In genomic region chr7:74449809-74450397, GRCh38 we compare ENCODE assay signal across 1 cellular context.
TF ChIP-seq lines count a peak whose summit lies in the region.

No MANE protein-coding gene starts in this region.

TF ChIP-seq in K562, 482 proteins besides CTCF, POLR2A, EP300 and RAD21 (continued from another document and continues in another):
- TF ChIP-seq KDM1A (IDR thresholded peaks at IDR 0.05) (0 out of 4 replicates have a peak, but pooled peaks of 1 of the 2 experiments have one; percentile 13), HDAC3 (IDR thresholded peaks at IDR 0.05; ENCODE audit: borderline replicate concordance, partially characterized antibody) (no peak), ZBTB49 (CRISPR knock-in tag; IDR thresholded peaks at IDR 0.05; ENCODE audit: borderline replicate concordance) (no peak), ZNF212 (CRISPR knock-in tag; IDR thresholded peaks at IDR 0.05) (no peak), ARHGAP35 (IDR thresholded peaks at IDR 0.05; ENCODE audit: partially characterized antibody) (no peak), GTF2F1 (IDR thresholded peaks at IDR 0.05; ENCODE audit: low read depth, low read length) (no peak), ZBTB7A (IDR thresholded peaks at IDR 0.05; ENCODE audit: borderline replicate concordance, control insufficient read depth, low read depth, low read length) (peak; percentile 41; the same call in 1 of the 2 replicates), NFE2 (IDR thresholded peaks at IDR 0.05; ENCODE audit: low read depth) (no peak), FOXK2 (conservative IDR thresholded peaks at IDR 0.05 in 1 of 2, IDR thresholded peaks at IDR 0.05 in 1 of 2; ENCODE audit: low read depth in 2 of 2) (no peak), TBP (optimal IDR thresholded peaks at IDR 0.05; ENCODE audit: low read depth, low read length) (no peak), ZFP36 (IDR thresholded peaks at IDR 0.05; ENCODE audit: low read depth, low read length, partially characterized antibody) (peak; percentile 55), CUX1 (CRISPR knock-in tag; IDR thresholded peaks at IDR 0.05) (no peak), MYNN (IDR thresholded peaks at IDR 0.05) (no peak), MYNN (CRISPR knock-in tag; IDR thresholded peaks at IDR 0.05) (no peak), HES1 (IDR thresholded peaks at IDR 0.05; ENCODE audit: low read depth) (no peak), XRCC5 (IDR thresholded peaks at IDR 0.05; ENCODE audit: low read depth, low read length) (0 out of 2 replicates have a peak, but pooled peaks have one; percentile 18), SAP30 (IDR thresholded peaks at IDR 0.05; ENCODE audit: borderline replicate concordance, insufficient read depth, low read depth, low read length, poor library complexity, severe bottlenecking) (no peak), HMG20B (CRISPR knock-in tag; IDR thresholded peaks at IDR 0.05) (no peak), SRSF7 (optimal IDR thresholded peaks at IDR 0.05; ENCODE audit: low read depth, low read length) (no peak), TAF7 (tag; IDR thresholded peaks at IDR 0.05) (no peak), NR2C2 (CRISPR knock-in tag; IDR thresholded peaks at IDR 0.05) (peak; percentile 68), NR2C2 (tag; IDR thresholded peaks at IDR 0.05) (no peak), CREM (IDR thresholded peaks at IDR 0.05; ENCODE audit: low read depth) (0 out of 2 replicates have a peak, but pooled peaks have one; percentile 20), TOE1 (IDR thresholded peaks at IDR 0.05; ENCODE audit: borderline replicate concordance) (no peak), TOE1 (CRISPR knock-in tag; IDR thresholded peaks at IDR 0.05; ENCODE audit: borderline replicate concordance, low read depth) (peak; percentile 66; the same call in 1 of the 2 replicates), ZNF134 (CRISPR knock-in tag; conservative IDR thresholded peaks at IDR 0.05) (no peak), NBN (IDR thresholded peaks at IDR 0.05; ENCODE audit: low read depth) (no peak), PRMT5 (CRISPR knock-in tag; IDR thresholded peaks at IDR 0.05) (no peak), RHOXF2B (CRISPR knock-in tag; conservative IDR thresholded peaks at IDR 0.05) (no peak), ZNF408 (CRISPR knock-in tag; IDR thresholded peaks at IDR 0.05; ENCODE audit: low read depth) (no peak), ZNF584 (CRISPR knock-in tag; IDR thresholded peaks at IDR 0.05; ENCODE audit: low read depth) (no peak), BCOR (IDR thresholded peaks at IDR 0.05) (peak; percentile 22; the same call in 1 of the 2 replicates), SP1 (CRISPR knock-in tag; IDR thresholded peaks at IDR 0.05) (0 out of 2 replicates have a peak, but pooled peaks have one; percentile 30)
- TF ChIP-seq, protein P1, sequence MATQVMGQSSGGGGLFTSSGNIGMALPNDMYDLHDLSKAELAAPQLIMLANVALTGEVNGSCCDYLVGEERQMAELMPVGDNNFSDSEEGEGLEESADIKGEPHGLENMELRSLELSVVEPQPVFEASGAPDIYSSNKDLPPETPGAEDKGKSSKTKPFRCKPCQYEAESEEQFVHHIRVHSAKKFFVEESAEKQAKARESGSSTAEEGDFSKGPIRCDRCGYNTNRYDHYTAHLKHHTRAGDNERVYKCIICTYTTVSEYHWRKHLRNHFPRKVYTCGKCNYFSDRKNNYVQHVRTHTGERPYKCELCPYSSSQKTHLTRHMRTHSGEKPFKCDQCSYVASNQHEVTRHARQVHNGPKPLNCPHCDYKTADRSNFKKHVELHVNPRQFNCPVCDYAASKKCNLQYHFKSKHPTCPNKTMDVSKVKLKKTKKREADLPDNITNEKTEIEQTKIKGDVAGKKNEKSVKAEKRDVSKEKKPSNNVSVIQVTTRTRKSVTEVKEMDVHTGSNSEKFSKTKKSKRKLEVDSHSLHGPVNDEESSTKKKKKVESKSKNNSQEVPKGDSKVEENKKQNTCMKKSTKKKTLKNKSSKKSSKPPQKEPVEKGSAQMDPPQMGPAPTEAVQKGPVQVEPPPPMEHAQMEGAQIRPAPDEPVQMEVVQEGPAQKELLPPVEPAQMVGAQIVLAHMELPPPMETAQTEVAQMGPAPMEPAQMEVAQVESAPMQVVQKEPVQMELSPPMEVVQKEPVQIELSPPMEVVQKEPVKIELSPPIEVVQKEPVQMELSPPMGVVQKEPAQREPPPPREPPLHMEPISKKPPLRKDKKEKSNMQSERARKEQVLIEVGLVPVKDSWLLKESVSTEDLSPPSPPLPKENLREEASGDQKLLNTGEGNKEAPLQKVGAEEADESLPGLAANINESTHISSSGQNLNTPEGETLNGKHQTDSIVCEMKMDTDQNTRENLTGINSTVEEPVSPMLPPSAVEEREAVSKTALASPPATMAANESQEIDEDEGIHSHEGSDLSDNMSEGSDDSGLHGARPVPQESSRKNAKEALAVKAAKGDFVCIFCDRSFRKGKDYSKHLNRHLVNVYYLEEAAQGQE (CRISPR knock-in tag; IDR thresholded peaks at IDR 0.05; ENCODE audit: low read depth), result peak; percentile 31; the same call in 1 of the 2 replicates
- TF ChIP-seq, protein P2, sequence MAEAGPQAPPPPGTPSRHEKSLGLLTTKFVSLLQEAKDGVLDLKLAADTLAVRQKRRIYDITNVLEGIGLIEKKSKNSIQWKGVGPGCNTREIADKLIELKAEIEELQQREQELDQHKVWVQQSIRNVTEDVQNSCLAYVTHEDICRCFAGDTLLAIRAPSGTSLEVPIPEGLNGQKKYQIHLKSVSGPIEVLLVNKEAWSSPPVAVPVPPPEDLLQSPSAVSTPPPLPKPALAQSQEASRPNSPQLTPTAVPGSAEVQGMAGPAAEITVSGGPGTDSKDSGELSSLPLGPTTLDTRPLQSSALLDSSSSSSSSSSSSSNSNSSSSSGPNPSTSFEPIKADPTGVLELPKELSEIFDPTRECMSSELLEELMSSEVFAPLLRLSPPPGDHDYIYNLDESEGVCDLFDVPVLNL (CRISPR knock-in tag; IDR thresholded peaks at IDR 0.05; ENCODE audit: low read depth), result 0 out of 2 replicates have a peak, but pooled peaks have one; percentile 47
- TF ChIP-seq, protein P3, sequence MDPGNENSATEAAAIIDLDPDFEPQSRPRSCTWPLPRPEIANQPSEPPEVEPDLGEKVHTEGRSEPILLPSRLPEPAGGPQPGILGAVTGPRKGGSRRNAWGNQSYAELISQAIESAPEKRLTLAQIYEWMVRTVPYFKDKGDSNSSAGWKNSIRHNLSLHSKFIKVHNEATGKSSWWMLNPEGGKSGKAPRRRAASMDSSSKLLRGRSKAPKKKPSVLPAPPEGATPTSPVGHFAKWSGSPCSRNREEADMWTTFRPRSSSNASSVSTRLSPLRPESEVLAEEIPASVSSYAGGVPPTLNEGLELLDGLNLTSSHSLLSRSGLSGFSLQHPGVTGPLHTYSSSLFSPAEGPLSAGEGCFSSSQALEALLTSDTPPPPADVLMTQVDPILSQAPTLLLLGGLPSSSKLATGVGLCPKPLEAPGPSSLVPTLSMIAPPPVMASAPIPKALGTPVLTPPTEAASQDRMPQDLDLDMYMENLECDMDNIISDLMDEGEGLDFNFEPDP (CRISPR knock-in tag; IDR thresholded peaks at IDR 0.05), result no peak
- TF ChIP-seq, protein P4, sequence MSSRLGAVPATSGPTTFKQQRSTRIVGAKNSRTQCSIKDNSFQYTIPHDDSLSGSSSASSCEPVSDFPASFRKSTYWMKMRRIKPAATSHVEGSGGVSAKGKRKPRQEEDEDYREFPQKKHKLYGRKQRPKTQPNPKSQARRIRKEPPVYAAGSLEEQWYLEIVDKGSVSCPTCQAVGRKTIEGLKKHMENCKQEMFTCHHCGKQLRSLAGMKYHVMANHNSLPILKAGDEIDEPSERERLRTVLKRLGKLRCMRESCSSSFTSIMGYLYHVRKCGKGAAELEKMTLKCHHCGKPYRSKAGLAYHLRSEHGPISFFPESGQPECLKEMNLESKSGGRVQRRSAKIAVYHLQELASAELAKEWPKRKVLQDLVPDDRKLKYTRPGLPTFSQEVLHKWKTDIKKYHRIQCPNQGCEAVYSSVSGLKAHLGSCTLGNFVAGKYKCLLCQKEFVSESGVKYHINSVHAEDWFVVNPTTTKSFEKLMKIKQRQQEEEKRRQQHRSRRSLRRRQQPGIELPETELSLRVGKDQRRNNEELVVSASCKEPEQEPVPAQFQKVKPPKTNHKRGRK (tag; IDR thresholded peaks at IDR 0.05), result no peak
- TF ChIP-seq, protein P5, sequence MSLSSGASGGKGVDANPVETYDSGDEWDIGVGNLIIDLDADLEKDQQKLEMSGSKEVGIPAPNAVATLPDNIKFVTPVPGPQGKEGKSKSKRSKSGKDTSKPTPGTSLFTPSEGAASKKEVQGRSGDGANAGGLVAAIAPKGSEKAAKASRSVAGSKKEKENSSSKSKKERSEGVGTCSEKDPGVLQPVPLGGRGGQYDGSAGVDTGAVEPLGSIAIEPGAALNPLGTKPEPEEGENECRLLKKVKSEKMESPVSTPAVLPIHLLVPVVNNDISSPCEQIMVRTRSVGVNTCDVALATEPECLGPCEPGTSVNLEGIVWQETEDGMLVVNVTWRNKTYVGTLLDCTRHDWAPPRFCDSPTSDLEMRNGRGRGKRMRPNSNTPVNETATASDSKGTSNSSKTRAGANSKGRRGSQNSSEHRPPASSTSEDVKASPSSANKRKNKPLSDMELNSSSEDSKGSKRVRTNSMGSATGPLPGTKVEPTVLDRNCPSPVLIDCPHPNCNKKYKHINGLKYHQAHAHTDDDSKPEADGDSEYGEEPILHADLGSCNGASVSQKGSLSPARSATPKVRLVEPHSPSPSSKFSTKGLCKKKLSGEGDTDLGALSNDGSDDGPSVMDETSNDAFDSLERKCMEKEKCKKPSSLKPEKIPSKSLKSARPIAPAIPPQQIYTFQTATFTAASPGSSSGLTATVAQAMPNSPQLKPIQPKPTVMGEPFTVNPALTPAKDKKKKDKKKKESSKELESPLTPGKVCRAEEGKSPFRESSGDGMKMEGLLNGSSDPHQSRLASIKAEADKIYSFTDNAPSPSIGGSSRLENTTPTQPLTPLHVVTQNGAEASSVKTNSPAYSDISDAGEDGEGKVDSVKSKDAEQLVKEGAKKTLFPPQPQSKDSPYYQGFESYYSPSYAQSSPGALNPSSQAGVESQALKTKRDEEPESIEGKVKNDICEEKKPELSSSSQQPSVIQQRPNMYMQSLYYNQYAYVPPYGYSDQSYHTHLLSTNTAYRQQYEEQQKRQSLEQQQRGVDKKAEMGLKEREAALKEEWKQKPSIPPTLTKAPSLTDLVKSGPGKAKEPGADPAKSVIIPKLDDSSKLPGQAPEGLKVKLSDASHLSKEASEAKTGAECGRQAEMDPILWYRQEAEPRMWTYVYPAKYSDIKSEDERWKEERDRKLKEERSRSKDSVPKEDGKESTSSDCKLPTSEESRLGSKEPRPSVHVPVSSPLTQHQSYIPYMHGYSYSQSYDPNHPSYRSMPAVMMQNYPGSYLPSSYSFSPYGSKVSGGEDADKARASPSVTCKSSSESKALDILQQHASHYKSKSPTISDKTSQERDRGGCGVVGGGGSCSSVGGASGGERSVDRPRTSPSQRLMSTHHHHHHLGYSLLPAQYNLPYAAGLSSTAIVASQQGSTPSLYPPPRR (CRISPR knock-in tag; IDR thresholded peaks at IDR 0.05; ENCODE audit: borderline replicate concordance), result no peak
